Comparison of ENCODE assay signal across 34 cellular contexts in genomic region chr5:30802961-30803705, GRCh38.
"Had no signal": no experiment of that assay in that cellular context is flagged by ENCODE, and none has a peak within 500 bp of the region (broad histone marks: within the 10 kb centered on the region; RNA-seq: fewer than 3 reads in every experiment).

No MANE protein-coding gene starts in this region.

- H3K4me3 Mint-ChIP-seq: activated naive CD8-positive, alpha-beta T cell; central memory CD8-positive, alpha-beta T cell; effector memory CD8-positive, alpha-beta T cell; natural killer cell; stimulated activated memory B cell treated with anti-CD40 and anti-IgM and Interleukin-4, amounts not matched to agents 10 μg/mL and 1 μg/mL and 100 μg/mL, for 72 hours; stimulated activated naive CD8-positive, alpha-beta T cell treated with anti-CD3 and anti-CD28 coated beads, Interleukin-15, amount 100 ng/mL, for 72 hours; T-helper 2 cell treated with Interferon-gamma antibody and Interleukin-4, amounts not matched to agents 5 μg/mL and 100 μg/mL, for 36 hours; type B pancreatic cell had no signal

- DNase-seq: activated CD4-positive, alpha-beta T cell treated with anti-CD3 and anti-CD28 coated beads for 4 hours; activated CD4-positive, alpha-beta T cell treated with anti-CD3 and anti-CD28 coated beads, Interleukin-2, amount 50 U/mL, for 4 hours; activated CD4-positive, CD25-positive, alpha-beta regulatory T cell; activated effector memory CD4-positive, alpha-beta T cell treated with Interleukin-2 at 50 U/mL for 16 hours; activated naive CD4-positive, alpha-beta T cell treated with Interleukin-2 at 50 U/mL for 16 hours; activated T-cell treated with anti-CD3 and anti-CD28 coated beads for 4 hours; adrenal gland; aorta; colonic mucosa; dorsolateral prefrontal cortex; effector memory CD8-positive, alpha-beta T cell; erythroblast; foreskin keratinocyte; heart left ventricle; hypothalamus; kidney glomerular epithelial cell; left ventricle myocardium inferior; mesendoderm; natural killer cell; ovary; stimulated activated CD4-positive, alpha-beta T cell treated with anti-CD3 and anti-CD28 coated beads, Interleukin-12 subunit alpha, Interleukin-12 subunit beta, amount 100 ng/mL, for 4 hours; stimulated activated CD4-positive, alpha-beta T cell treated with anti-CD3 and anti-CD28 coated beads, Interleukin-4, amount 100 ng/mL, for 4 hours; stimulated activated CD8-positive, alpha-beta memory T cell treated with anti-CD3 and anti-CD28 coated beads, Interleukin-4, amount 100 ng/mL, for 48 hours; stimulated activated naive CD8-positive, alpha-beta T cell treated with anti-CD3 and anti-CD28 coated beads, Interleukin-15, amount 100 ng/mL, for 72 hours; substantia nigra; T-helper 1 cell had no signal

- H3K4me1 Mint-ChIP-seq: central memory CD8-positive, alpha-beta T cell; natural killer cell; stimulated activated memory B cell treated with anti-CD40 and anti-IgM and Interleukin-4, amounts not matched to agents 10 μg/mL and 1 μg/mL and 100 μg/mL, for 72 hours; stimulated activated naive CD8-positive, alpha-beta T cell treated with anti-CD3 and anti-CD28 coated beads, Interleukin-15, amount 100 ng/mL, for 72 hours had no signal

- H3K36me3 ChIP-seq: adrenal gland, colonic mucosa, heart left ventricle, left ventricle myocardium inferior, ovary, prostate gland had no signal

- H3K27ac Mint-ChIP-seq: activated naive CD8-positive, alpha-beta T cell; effector memory CD8-positive, alpha-beta T cell; natural killer cell; stimulated activated memory B cell treated with anti-CD40 and anti-IgM and Interleukin-4, amounts not matched to agents 10 μg/mL and 1 μg/mL and 100 μg/mL, for 72 hours; stimulated activated naive CD8-positive, alpha-beta T cell treated with anti-CD3 and anti-CD28 coated beads, Interleukin-15, amount 100 ng/mL, for 72 hours; T-helper 2 cell treated with Interferon-gamma antibody and Interleukin-4, amounts not matched to agents 5 μg/mL and 100 μg/mL, for 36 hours; type B pancreatic cell had no signal

- H3K4me3 ChIP-seq: adrenal gland, colonic mucosa, dorsolateral prefrontal cortex, heart left ventricle, left ventricle myocardium inferior, lung, ovary, prostate gland, skin epidermis had no signal

- H3K36me3 Mint-ChIP-seq: activated naive CD8-positive, alpha-beta T cell; natural killer cell; stimulated activated memory B cell treated with anti-CD40 and anti-IgM and Interleukin-4, amounts not matched to agents 10 μg/mL and 1 μg/mL and 100 μg/mL, for 72 hours; type B pancreatic cell had no signal

- H3K27me3 Mint-ChIP-seq: activated naive CD8-positive, alpha-beta T cell; central memory CD8-positive, alpha-beta T cell; effector memory CD8-positive, alpha-beta T cell; stimulated activated memory B cell treated with anti-CD40 and anti-IgM and Interleukin-4, amounts not matched to agents 10 μg/mL and 1 μg/mL and 100 μg/mL, for 72 hours; stimulated activated naive CD8-positive, alpha-beta T cell treated with anti-CD3 and anti-CD28 coated beads, Interleukin-15, amount 100 ng/mL, for 72 hours; type B pancreatic cell had no signal

- H3K27me3 ChIP-seq: adrenal gland, colonic mucosa, dorsolateral prefrontal cortex, foreskin keratinocyte, heart left ventricle, ovary had no signal

- H3K9me3 ChIP-seq: adrenal gland, colonic mucosa, heart left ventricle, left ventricle myocardium inferior, ovary, prostate gland had no signal

- H3K9me3 Mint-ChIP-seq: type B pancreatic cell had no signal

- H3K4me1 ChIP-seq: adrenal gland, colonic mucosa, foreskin keratinocyte, heart left ventricle, left ventricle myocardium inferior, prostate gland had no signal
